Comparison of ENCODE assay signal across 11 cellular contexts in the genomic region with DNA sequence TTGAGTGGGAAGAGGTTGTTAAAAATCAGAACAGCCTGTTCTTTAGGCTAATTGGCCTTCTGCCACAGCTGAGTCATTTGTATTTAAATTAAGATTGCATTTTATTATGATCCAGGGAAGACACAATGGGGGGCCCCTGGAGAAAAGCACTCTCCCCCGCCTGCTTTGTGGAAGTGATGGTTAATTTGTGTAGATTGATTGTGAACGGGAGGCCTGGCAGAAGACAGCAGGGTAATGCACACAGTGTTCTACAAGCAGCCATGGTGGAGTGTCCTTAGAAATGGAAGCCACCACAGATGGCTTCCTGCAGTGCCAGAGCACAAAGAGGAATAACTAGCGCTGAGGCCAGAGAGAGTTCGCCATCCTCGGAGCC.
DNase-seq lines count a peak whose midpoint lies in the region; ATAC-seq lines count a peak whose summit lies in the region.
"Had no signal": no experiment of that assay in that cellular context is flagged by ENCODE, and none has a peak within 500 bp of the region (broad histone marks: within the 10 kb centered on the region; RNA-seq: fewer than 3 reads in every experiment).

No MANE protein-coding gene starts in this region.

- DNase-seq in NCI-H1092 treated with DMSO at 0.1 percent for 48 hours (lab: John Stamatoyannopoulos, UW) = peak; percentile 25
- DNase-seq in NCI-H1092 (lab: John Stamatoyannopoulos, UW) = no peak
- peak; percentile 52 for DNase-seq in NCI-H446 treated with DMSO at 0.1 percent for 48 hours (lab: John Stamatoyannopoulos, UW)
- DNase-seq in fibroblast of gingiva (ENCODE audit: low read depth) = peak; percentile 48
- DNase-seq in COLO668 (lab: John Stamatoyannopoulos, UW; ENCODE audit: unreplicated experiment) = no peak
- DNase-seq in NCI-H510A treated with DMSO at 0.1 percent for 48 hours (lab: John Stamatoyannopoulos, UW) = no peak
- DNase-seq: ACHN, NCI-H82 had no signal

- H3K27ac ChIP-seq in stomach smooth muscle (ENCODE audit: low read length) = peak overlapping the region; percentile 73

- H3K4me1 ChIP-seq in stomach smooth muscle (ENCODE audit: control insufficient read depth, insufficient read depth, low read length) = peaks cover 55% of the 10 kb centered on the region

- no peak overlapping the region for H3K4me3 ChIP-seq in stomach smooth muscle (ENCODE audit: low read length in 2 of 2)
- H3K4me3 ChIP-seq: tibial nerve had no signal

- no peaks in the 10 kb centered on the region for H3K27me3 ChIP-seq in stomach smooth muscle (ENCODE audit: control insufficient read depth in 1 of 2, insufficient read depth in 2 of 2, low read length in 2 of 2)
- H3K27me3 ChIP-seq: tibial nerve had no signal

- H3K36me3 ChIP-seq in stomach smooth muscle (ENCODE audit: control insufficient read depth in 2 of 2, insufficient read depth in 2 of 2, low read length in 2 of 2) = peaks cover 8% of the 10 kb centered on the region in 2 donors
- H3K36me3 ChIP-seq: tibial nerve had no signal

- H3K9ac ChIP-seq in stomach smooth muscle (ENCODE audit: low read length in 2 of 2) = peak overlapping the region in 1 of 2 donors; percentile 1

- no peak for ATAC-seq in GM19467 (IDR thresholded peaks at IDR 0.05; ENCODE audit: unreplicated experiment)

- H3K9me3 ChIP-seq in stomach smooth muscle (ENCODE audit: control insufficient read depth in 2 of 2, low read length in 2 of 2) = no peaks in the 10 kb centered on the region
- H3K9me3 ChIP-seq: tibial nerve had no signal

Comparison
In these comparisons a context has a peak if more than half of its experiments do, and no peak if none do; other contexts are left out.
1. DNase-seq: peak in NCI-H1092 treated with DMSO at 0.1 percent for 48 hours (single experiment), NCI-H446 treated with DMSO at 0.1 percent for 48 hours (single experiment) and fibroblast of gingiva (single experiment); none in NCI-H1092 (single experiment), COLO668 (single experiment) and NCI-H510A treated with DMSO at 0.1 percent for 48 hours (single experiment).